Comparison of ENCODE assay signal across 15 cellular contexts in genomic region chr13:38180100-38180499, GRCh38.
DNase-seq lines count a peak whose midpoint lies in the region; ATAC-seq and TF ChIP-seq lines count a peak whose summit lies in the region.
"Had no signal": no experiment of that assay in that cellular context is flagged by ENCODE, and none has a peak within 500 bp of the region (broad histone marks: within the 10 kb centered on the region; RNA-seq: fewer than 3 reads in every experiment).

No MANE protein-coding gene starts in this region.

- H2AFZ ChIP-seq in OCI-LY3 (ENCODE audit: low read depth, low read length): peak overlapping the region; percentile 88; the same call in 1 of the 2 replicates
- H2AFZ ChIP-seq: GM23338 had no signal

- no peak for ATAC-seq in stimulated activated effector memory CD8-positive, alpha-beta T cell treated with anti-CD3 and anti-CD28 coated beads, Interleukin-12 subunit alpha, Interleukin-12 subunit beta, amount 100 ng/mL, for 72 hours
- no peak for ATAC-seq in heart right ventricle
- ATAC-seq in left ventricle myocardium superior: no peak
- ATAC-seq: GM23338 had no signal

- 65 to 80% methylated on average over 1 of the region's 1 CpG for WGBS in heart right ventricle, 2 donors

- no peak overlapping the region for H3K9ac ChIP-seq in OCI-LY3 (ENCODE audit: low read length)

- H3K27me3 Mint-ChIP-seq in activated naive CD4-positive, alpha-beta T cell treated with anti-CD3 and anti-CD28 coated beads, Interleukin-2, amount 50 U/mL, for 24 hours: no peaks in the 10 kb centered on the region
- no peaks in the 10 kb centered on the region for H3K27me3 Mint-ChIP-seq in activated naive CD4-positive, alpha-beta T cell treated with anti-CD3 and anti-CD28 coated beads for 36 hours (ENCODE audit: low read depth)

- no peaks in the 10 kb centered on the region for H3K36me3 Mint-ChIP-seq in activated naive CD4-positive, alpha-beta T cell treated with anti-CD3 and anti-CD28 coated beads, Interleukin-2, amount 50 U/mL, for 24 hours
- no peaks in the 10 kb centered on the region for H3K36me3 Mint-ChIP-seq in activated naive CD4-positive, alpha-beta T cell treated with anti-CD3 and anti-CD28 coated beads for 36 hours (ENCODE audit: low read depth)
- no peaks in the 10 kb centered on the region for H3K36me3 Mint-ChIP-seq in stimulated activated effector memory CD8-positive, alpha-beta T cell treated with anti-CD3 and anti-CD28 coated beads, Interleukin-12 subunit alpha, Interleukin-12 subunit beta, amount 100 ng/mL, for 72 hours

- H4K20me1 ChIP-seq in OCI-LY3 (ENCODE audit: insufficient read depth, low read length): no peaks in the 10 kb centered on the region

- peak overlapping the region; percentile 77 for H3K4me3 Mint-ChIP-seq in activated naive CD4-positive, alpha-beta T cell treated with anti-CD3 and anti-CD28 coated beads, Interleukin-2, amount 50 U/mL, for 24 hours
- H3K4me3 Mint-ChIP-seq in activated naive CD4-positive, alpha-beta T cell treated with anti-CD3 and anti-CD28 coated beads for 36 hours: no peak overlapping the region
- H3K4me3 Mint-ChIP-seq in stimulated activated effector memory CD8-positive, alpha-beta T cell treated with anti-CD3 and anti-CD28 coated beads, Interleukin-12 subunit alpha, Interleukin-12 subunit beta, amount 100 ng/mL, for 72 hours: peak overlapping the region; percentile 27
- H3K4me3 Mint-ChIP-seq: GM23338 had no signal

- intact Hi-C loops in activated naive CD4-positive, alpha-beta T cell treated with anti-CD3 and anti-CD28 coated beads for 36 hours (cut with micrococcal nuclease): loop anchor here (5.0 kb wide), 1 partner anchor 167 kb away; the partner anchor contains the start of gene UFM1
- intact Hi-C loops in heart right ventricle (cut with DNase I): no loop called here
- intact Hi-C loops in left ventricle myocardium superior (cut with micrococcal nuclease): no loop called here

- TF ChIP-seq CTCF in OCI-LY3 (IDR thresholded peaks at IDR 0.05; ENCODE audit: low read depth, low read length) (no peak), choroid plexus epithelial cell (conservative IDR thresholded peaks at IDR 0.05; ENCODE audit: low read depth, low read length) (no peak), heart right ventricle (IDR thresholded peaks at IDR 0.05) (no peak)

- H3K27ac Mint-ChIP-seq in activated naive CD4-positive, alpha-beta T cell treated with anti-CD3 and anti-CD28 coated beads, Interleukin-2, amount 50 U/mL, for 24 hours: no peak overlapping the region
- H3K27ac Mint-ChIP-seq in activated naive CD4-positive, alpha-beta T cell treated with anti-CD3 and anti-CD28 coated beads for 36 hours: no peak overlapping the region
- peak overlapping the region; percentile 18 for H3K27ac Mint-ChIP-seq in stimulated activated effector memory CD8-positive, alpha-beta T cell treated with anti-CD3 and anti-CD28 coated beads, Interleukin-12 subunit alpha, Interleukin-12 subunit beta, amount 100 ng/mL, for 72 hours
- H3K27ac Mint-ChIP-seq: GM23338 had no signal

- H3K4me2 ChIP-seq in OCI-LY3 (ENCODE audit: low read length): peak overlapping the region; percentile 44
- H3K4me2 ChIP-seq: GM23338 had no signal

- no peaks in the 10 kb centered on the region for H3K9me3 ChIP-seq in OCI-LY3 (ENCODE audit: insufficient read depth, low read length)
- no peaks in the 10 kb centered on the region for H3K9me3 ChIP-seq in heart right ventricle
- H3K9me3 ChIP-seq: upper lobe of left lung had no signal

- no peaks in the 10 kb centered on the region for H3K9me3 Mint-ChIP-seq in activated naive CD4-positive, alpha-beta T cell treated with anti-CD3 and anti-CD28 coated beads, Interleukin-2, amount 50 U/mL, for 24 hours
- H3K9me3 Mint-ChIP-seq in activated naive CD4-positive, alpha-beta T cell treated with anti-CD3 and anti-CD28 coated beads for 36 hours: no peaks in the 10 kb centered on the region
- H3K9me3 Mint-ChIP-seq in stimulated activated effector memory CD8-positive, alpha-beta T cell treated with anti-CD3 and anti-CD28 coated beads, Interleukin-12 subunit alpha, Interleukin-12 subunit beta, amount 100 ng/mL, for 72 hours: no peaks in the 10 kb centered on the region
- H3K9me3 Mint-ChIP-seq: GM23338 had no signal

- H3K79me2 ChIP-seq in OCI-LY3 (ENCODE audit: low read length): no peaks in the 10 kb centered on the region

- H3K27me3 ChIP-seq in OCI-LY3 (ENCODE audit: low read depth, low read length) (no peaks in the 10 kb centered on the region), heart right ventricle (no peaks in the 10 kb centered on the region)
- H3K27me3 ChIP-seq: upper lobe of left lung had no signal

- H3K4me3 ChIP-seq in OCI-LY3 (ENCODE audit: low read length) (no peak overlapping the region), choroid plexus epithelial cell (ENCODE audit: low read depth, low read length) (no peak overlapping the region), heart right ventricle (peak overlapping the region in 1 of 10 donors; percentile 30)
- H3K4me3 ChIP-seq: GM23338 had no signal

- H3K27ac ChIP-seq in OCI-LY3 (ENCODE audit: low read length) (no peak overlapping the region), heart right ventricle (no peak overlapping the region)
- H3K27ac ChIP-seq: upper lobe of left lung had no signal

- DNase-seq in activated naive CD4-positive, alpha-beta T cell treated with anti-CD3 and anti-CD28 coated beads for 36 hours: no peak
- DNase-seq in choroid plexus epithelial cell (ENCODE audit: low read depth) (peak; percentile 50), heart right ventricle (no peak), left ventricle myocardium superior (no peak)
- no peak for DNase-seq in stimulated activated effector memory CD8-positive, alpha-beta T cell treated with anti-CD3 and anti-CD28 coated beads, Interleukin-12 subunit alpha, Interleukin-12 subunit beta, amount 100 ng/mL, for 72 hours (ENCODE audit: low spot score in 2 of 2)
- DNase-seq in activated effector memory CD4-positive, alpha-beta T cell treated with anti-CD3 and anti-CD28 coated beads, Interleukin-2, amount 50 U/mL, for 16 hours: no peak
- DNase-seq: activated CD4-positive, alpha-beta T cell treated with anti-CD3 and anti-CD28 coated beads, Interleukin-2, amount 50 U/mL, for 48 hours; aorta; erythroblast; NCI-H146; NCI-H82; upper lobe of left lung had no signal

- CTCF ChIA-PET in activated naive CD4-positive, alpha-beta T cell treated with anti-CD3 and anti-CD28 coated beads for 36 hours (lab: Charles Lee): no interaction called here

- peaks cover 22% of the 10 kb centered on the region for H3K4me1 Mint-ChIP-seq in activated naive CD4-positive, alpha-beta T cell treated with anti-CD3 and anti-CD28 coated beads, Interleukin-2, amount 50 U/mL, for 24 hours
- H3K4me1 Mint-ChIP-seq in activated naive CD4-positive, alpha-beta T cell treated with anti-CD3 and anti-CD28 coated beads for 36 hours (ENCODE audit: low read depth): peaks cover 10% of the 10 kb centered on the region
- H3K4me1 Mint-ChIP-seq in stimulated activated effector memory CD8-positive, alpha-beta T cell treated with anti-CD3 and anti-CD28 coated beads, Interleukin-12 subunit alpha, Interleukin-12 subunit beta, amount 100 ng/mL, for 72 hours: peaks cover 6% of the 10 kb centered on the region

- H3K4me1 ChIP-seq in OCI-LY3 (ENCODE audit: low read length): no peaks in the 10 kb centered on the region; the same call in 1 of the 2 replicates
- no peaks in the 10 kb centered on the region for H3K4me1 ChIP-seq in heart right ventricle
- H3K4me1 ChIP-seq: upper lobe of left lung had no signal

- H3K36me3 ChIP-seq in OCI-LY3 (replicated peaks; ENCODE audit: low read depth, low read length): no peaks in the 10 kb centered on the region
- H3K36me3 ChIP-seq in heart right ventricle: no peaks in the 10 kb centered on the region
- H3K36me3 ChIP-seq: upper lobe of left lung had no signal
